ENCODE assay signal across 10 cellular contexts in genomic region chr3:119809249-119810017, GRCh38. TPM values are rescaled to one million over a fixed set of nuclear protein-coding genes. Genes with fewer than 3 reads are reported as not detected.
DNase-seq lines count a peak whose midpoint lies in the region; ATAC-seq, FAIRE-seq and TF ChIP-seq lines count a peak whose summit lies in the region.
"Had no signal": no experiment of that assay in that cellular context is flagged by ENCODE, and none has a peak within 500 bp of the region (broad histone marks: within the 10 kb centered on the region; RNA-seq: fewer than 3 reads in every experiment).

No MANE protein-coding gene starts in this region.

- no peaks in the 10 kb centered on the region for H4K20me1 ChIP-seq in PC-3 (ENCODE audit: low read length)

- H3K4me2 ChIP-seq in PC-3 (ENCODE audit: low read length), result no peak overlapping the region

- H3K79me2 ChIP-seq in PC-3 (ENCODE audit: low read length), result no peaks in the 10 kb centered on the region

- H3K27me3 ChIP-seq in PC-3 (ENCODE audit: low read length) (peaks cover 5% of the 10 kb centered on the region; the same call in 1 of the 2 replicates), tibial artery (peaks cover 0 to 2% of the 10 kb centered on the region in 2 donors)

- no TSS peak for BruUV-seq in PC-3 (replicated peaks; lab: Mats Ljungman, UMichigan)

- H3K4me3 ChIP-seq in PC-3 (ENCODE audit: low read length), result no peak overlapping the region
- peak overlapping the region; percentile 37 to 56 for H3K4me3 ChIP-seq in tibial artery

- TF ChIP-seq CTCF in PC-3 (conservative IDR thresholded peaks at IDR 0.05; ENCODE audit: low read depth, low read length), result no peak
- no peak for TF ChIP-seq CTCF in tibial artery (IDR thresholded peaks at IDR 0.05)

- no peaks in the 10 kb centered on the region for H3K4me1 ChIP-seq in PC-3 (ENCODE audit: insufficient read depth, low read length)
- H3K4me1 ChIP-seq in tibial artery, result peaks cover 0 to 10% (median 8%) of the 10 kb centered on the region in 4 donors

- DNase-seq in GM18507 (ENCODE audit: extremely low spot score, insufficient read length, low read depth), result peak; percentile 25
- DNase-seq in PC-3, result no peak
- peak; percentile 43 for DNase-seq in iPS-NIHi11 (ENCODE audit: low spot score)
- no peak for DNase-seq in tibial artery
- no peak for DNase-seq in dedifferentiated amniotic fluid mesenchymal stem cell (ENCODE audit: extremely low spot score)
- DNase-seq in NCI-H2171 (lab: John Stamatoyannopoulos, UW), result no peak
- DNase-seq in GDM1 (lab: John Stamatoyannopoulos, UW), result no peak

- POLR2A ChIA-PET in PC-3 (lab: Charles Lee; ENCODE audit: unreplicated experiment), result no interaction called here

- FAIRE-seq in GM18507 (lab: Jason Lieb, UNC), result no peak

- no peaks in the 10 kb centered on the region for H3K36me3 ChIP-seq in PC-3 (ENCODE audit: low read depth, low read length)
- no peaks in the 10 kb centered on the region for H3K36me3 ChIP-seq in tibial artery

- no peaks in the 10 kb centered on the region for H3F3A ChIP-seq in PC-3 (ENCODE audit: low read length, unreplicated experiment)

- ATAC-seq in GM21737 (IDR thresholded peaks at IDR 0.05; ENCODE audit: unreplicated experiment) (peak; percentile 38), PC-3 (no peak)
- ATAC-seq: Panc1 had no signal

- no peaks in the 10 kb centered on the region for H3K9me3 ChIP-seq in PC-3 (ENCODE audit: low read length)
- H3K9me3 ChIP-seq in tibial artery, result no peaks in the 10 kb centered on the region

- H3K9ac ChIP-seq in PC-3 (ENCODE audit: low read length), result no peak overlapping the region

- intact Hi-C loops in PC-3 (cut with micrococcal nuclease) (no loop called here), tibial artery (cut with DNase I; ENCODE audit: low total_unique reads) (no loop called here)

- no peak overlapping the region for H3K27ac ChIP-seq in PC-3 (ENCODE audit: low read length)
- no peak overlapping the region for H3K27ac ChIP-seq in tibial artery

- H2AFZ ChIP-seq in PC-3 (ENCODE audit: low read length), result 0 out of 2 replicates have a peak overlapping the region, but pooled peaks have one; percentile 48

- H3K9me2 ChIP-seq in PC-3 (replicated peaks; ENCODE audit: low read length), result no peaks in the 10 kb centered on the region

- CTCF ChIA-PET in PC-3 (lab: Charles Lee), result no interaction called here

RNA-seq across cellular contexts. Expression of gene NR1I2, which starts 27.5 kb away (rescaled TPM):
- 0.04 TPM in 1 of 2 replicates, not detected in the other for total RNA-seq in PC-3 (2014; rRNA removed)
- total RNA-seq: lung microvascular endothelial cell had no signal

Comparison
In these comparisons a context has a peak if more than half of its experiments do, and no peak if none do; other contexts are left out.
1. DNase-seq: peak in GM18507 (single experiment) and iPS-NIHi11 (single experiment); none in PC-3 (single experiment), tibial artery (0 of 2), dedifferentiated amniotic fluid mesenchymal stem cell (single experiment), NCI-H2171 (single experiment) and GDM1 (single experiment).